1 cellular context compared by ENCODE assay signal in the genomic region with DNA sequence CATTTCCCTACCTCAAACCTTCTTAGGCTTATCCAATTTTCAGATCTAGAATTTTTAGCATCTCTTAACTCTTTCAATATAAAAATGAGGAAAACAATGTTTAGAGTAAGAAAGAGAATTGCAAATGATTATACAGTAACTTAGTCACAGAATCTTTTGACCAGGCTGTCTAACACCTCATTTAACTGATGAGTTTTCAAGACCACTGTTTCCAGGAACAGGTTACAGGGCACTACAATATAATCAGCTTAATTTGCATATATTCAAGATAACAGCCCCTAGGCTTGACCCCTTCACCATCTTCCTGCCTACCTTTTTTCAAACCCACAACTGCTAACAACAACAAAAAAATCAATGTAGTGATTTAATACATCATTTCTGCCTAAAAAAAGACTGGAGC.
TF ChIP-seq lines count a peak whose summit lies in the region.

No MANE protein-coding gene starts in this region.

TF ChIP-seq in GM12878, 131 proteins besides CTCF, POLR2A, EP300 and RAD21:
- TF ChIP-seq, protein P1, sequence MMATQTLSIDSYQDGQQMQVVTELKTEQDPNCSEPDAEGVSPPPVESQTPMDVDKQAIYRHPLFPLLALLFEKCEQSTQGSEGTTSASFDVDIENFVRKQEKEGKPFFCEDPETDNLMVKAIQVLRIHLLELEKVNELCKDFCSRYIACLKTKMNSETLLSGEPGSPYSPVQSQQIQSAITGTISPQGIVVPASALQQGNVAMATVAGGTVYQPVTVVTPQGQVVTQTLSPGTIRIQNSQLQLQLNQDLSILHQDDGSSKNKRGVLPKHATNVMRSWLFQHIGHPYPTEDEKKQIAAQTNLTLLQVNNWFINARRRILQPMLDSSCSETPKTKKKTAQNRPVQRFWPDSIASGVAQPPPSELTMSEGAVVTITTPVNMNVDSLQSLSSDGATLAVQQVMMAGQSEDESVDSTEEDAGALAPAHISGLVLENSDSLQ (IDR thresholded peaks at IDR 0.05), result no peak
- no peak for TF ChIP-seq SMARCA5 (IDR thresholded peaks at IDR 0.05)
- TF ChIP-seq WRNIP1 (IDR thresholded peaks at IDR 0.05; ENCODE audit: borderline replicate concordance, low read depth, low read length), result no peak
- no peak for TF ChIP-seq CREB1 (IDR thresholded peaks at IDR 0.05; ENCODE audit: low read depth)
- TF ChIP-seq, protein P2, sequence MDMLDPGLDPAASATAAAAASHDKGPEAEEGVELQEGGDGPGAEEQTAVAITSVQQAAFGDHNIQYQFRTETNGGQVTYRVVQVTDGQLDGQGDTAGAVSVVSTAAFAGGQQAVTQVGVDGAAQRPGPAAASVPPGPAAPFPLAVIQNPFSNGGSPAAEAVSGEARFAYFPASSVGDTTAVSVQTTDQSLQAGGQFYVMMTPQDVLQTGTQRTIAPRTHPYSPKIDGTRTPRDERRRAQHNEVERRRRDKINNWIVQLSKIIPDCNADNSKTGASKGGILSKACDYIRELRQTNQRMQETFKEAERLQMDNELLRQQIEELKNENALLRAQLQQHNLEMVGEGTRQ (IDR thresholded peaks at IDR 0.05; ENCODE audit: borderline replicate concordance, low read depth, low read length), result no peak
- no peak for TF ChIP-seq POLR2AphosphoS5 (IDR thresholded peaks at IDR 0.05; ENCODE audit: low read length)
- TF ChIP-seq, protein P3, sequence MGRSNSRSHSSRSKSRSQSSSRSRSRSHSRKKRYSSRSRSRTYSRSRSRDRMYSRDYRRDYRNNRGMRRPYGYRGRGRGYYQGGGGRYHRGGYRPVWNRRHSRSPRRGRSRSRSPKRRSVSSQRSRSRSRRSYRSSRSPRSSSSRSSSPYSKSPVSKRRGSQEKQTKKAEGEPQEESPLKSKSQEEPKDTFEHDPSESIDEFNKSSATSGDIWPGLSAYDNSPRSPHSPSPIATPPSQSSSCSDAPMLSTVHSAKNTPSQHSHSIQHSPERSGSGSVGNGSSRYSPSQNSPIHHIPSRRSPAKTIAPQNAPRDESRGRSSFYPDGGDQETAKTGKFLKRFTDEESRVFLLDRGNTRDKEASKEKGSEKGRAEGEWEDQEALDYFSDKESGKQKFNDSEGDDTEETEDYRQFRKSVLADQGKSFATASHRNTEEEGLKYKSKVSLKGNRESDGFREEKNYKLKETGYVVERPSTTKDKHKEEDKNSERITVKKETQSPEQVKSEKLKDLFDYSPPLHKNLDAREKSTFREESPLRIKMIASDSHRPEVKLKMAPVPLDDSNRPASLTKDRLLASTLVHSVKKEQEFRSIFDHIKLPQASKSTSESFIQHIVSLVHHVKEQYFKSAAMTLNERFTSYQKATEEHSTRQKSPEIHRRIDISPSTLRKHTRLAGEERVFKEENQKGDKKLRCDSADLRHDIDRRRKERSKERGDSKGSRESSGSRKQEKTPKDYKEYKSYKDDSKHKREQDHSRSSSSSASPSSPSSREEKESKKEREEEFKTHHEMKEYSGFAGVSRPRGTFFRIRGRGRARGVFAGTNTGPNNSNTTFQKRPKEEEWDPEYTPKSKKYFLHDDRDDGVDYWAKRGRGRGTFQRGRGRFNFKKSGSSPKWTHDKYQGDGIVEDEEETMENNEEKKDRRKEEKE (IDR thresholded peaks at IDR 0.05), result no peak
- TF ChIP-seq, protein P4, sequence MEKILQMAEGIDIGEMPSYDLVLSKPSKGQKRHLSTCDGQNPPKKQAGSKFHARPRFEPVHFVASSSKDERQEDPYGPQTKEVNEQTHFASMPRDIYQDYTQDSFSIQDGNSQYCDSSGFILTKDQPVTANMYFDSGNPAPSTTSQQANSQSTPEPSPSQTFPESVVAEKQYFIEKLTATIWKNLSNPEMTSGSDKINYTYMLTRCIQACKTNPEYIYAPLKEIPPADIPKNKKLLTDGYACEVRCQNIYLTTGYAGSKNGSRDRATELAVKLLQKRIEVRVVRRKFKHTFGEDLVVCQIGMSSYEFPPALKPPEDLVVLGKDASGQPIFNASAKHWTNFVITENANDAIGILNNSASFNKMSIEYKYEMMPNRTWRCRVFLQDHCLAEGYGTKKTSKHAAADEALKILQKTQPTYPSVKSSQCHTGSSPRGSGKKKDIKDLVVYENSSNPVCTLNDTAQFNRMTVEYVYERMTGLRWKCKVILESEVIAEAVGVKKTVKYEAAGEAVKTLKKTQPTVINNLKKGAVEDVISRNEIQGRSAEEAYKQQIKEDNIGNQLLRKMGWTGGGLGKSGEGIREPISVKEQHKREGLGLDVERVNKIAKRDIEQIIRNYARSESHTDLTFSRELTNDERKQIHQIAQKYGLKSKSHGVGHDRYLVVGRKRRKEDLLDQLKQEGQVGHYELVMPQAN (conservative IDR thresholded peaks at IDR 0.05), result no peak
- TF ChIP-seq GATAD2B (conservative IDR thresholded peaks at IDR 0.05; ENCODE audit: low read depth), result no peak
